In the genomic region with DNA sequence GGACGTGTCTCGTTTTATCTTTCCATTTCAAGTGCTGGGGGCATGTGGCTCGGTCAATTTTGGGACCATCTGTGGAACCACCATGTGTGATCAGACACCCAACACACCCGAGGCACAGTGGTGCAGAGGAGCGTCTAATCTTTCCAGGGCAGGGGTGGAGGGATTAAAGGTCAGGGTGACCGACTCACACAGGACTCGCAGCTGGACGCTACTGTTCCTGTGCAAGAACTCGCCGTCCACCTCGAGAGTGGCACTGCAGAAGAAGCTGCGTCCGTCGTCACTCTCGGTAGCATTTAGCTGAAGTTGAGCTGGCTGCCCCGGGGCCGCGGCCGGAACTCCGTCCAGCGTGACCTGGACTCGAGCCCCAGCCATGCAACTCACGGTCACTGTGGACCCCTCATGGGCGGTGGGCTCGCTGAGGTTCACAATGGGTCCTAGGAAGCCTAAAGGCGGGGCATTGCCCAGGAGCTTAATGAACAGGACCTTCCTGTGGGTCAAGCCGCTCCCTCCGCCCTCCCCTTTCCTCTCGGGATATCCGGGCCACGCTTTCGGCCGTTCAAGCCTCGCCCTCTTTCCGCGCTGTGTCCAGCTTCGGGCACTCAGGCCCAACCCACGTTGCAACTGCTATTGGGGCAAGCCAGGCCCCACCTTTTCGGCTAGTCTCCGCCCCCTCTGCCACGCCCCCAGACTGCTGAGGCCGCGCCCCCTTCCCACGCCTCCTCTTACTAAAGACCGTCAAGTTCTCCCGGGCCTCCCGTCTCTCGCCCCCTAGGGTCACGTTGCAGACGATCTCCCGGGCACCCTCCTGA, we compare ENCODE assay signal across 1 cellular context.
TF ChIP-seq lines count a peak whose summit lies in the region.

No MANE protein-coding gene starts in this region.

TF ChIP-seq in K562, 482 proteins besides CTCF, POLR2A, EP300 and RAD21 (continued from another document and continues in another):
- TF ChIP-seq, protein P1, sequence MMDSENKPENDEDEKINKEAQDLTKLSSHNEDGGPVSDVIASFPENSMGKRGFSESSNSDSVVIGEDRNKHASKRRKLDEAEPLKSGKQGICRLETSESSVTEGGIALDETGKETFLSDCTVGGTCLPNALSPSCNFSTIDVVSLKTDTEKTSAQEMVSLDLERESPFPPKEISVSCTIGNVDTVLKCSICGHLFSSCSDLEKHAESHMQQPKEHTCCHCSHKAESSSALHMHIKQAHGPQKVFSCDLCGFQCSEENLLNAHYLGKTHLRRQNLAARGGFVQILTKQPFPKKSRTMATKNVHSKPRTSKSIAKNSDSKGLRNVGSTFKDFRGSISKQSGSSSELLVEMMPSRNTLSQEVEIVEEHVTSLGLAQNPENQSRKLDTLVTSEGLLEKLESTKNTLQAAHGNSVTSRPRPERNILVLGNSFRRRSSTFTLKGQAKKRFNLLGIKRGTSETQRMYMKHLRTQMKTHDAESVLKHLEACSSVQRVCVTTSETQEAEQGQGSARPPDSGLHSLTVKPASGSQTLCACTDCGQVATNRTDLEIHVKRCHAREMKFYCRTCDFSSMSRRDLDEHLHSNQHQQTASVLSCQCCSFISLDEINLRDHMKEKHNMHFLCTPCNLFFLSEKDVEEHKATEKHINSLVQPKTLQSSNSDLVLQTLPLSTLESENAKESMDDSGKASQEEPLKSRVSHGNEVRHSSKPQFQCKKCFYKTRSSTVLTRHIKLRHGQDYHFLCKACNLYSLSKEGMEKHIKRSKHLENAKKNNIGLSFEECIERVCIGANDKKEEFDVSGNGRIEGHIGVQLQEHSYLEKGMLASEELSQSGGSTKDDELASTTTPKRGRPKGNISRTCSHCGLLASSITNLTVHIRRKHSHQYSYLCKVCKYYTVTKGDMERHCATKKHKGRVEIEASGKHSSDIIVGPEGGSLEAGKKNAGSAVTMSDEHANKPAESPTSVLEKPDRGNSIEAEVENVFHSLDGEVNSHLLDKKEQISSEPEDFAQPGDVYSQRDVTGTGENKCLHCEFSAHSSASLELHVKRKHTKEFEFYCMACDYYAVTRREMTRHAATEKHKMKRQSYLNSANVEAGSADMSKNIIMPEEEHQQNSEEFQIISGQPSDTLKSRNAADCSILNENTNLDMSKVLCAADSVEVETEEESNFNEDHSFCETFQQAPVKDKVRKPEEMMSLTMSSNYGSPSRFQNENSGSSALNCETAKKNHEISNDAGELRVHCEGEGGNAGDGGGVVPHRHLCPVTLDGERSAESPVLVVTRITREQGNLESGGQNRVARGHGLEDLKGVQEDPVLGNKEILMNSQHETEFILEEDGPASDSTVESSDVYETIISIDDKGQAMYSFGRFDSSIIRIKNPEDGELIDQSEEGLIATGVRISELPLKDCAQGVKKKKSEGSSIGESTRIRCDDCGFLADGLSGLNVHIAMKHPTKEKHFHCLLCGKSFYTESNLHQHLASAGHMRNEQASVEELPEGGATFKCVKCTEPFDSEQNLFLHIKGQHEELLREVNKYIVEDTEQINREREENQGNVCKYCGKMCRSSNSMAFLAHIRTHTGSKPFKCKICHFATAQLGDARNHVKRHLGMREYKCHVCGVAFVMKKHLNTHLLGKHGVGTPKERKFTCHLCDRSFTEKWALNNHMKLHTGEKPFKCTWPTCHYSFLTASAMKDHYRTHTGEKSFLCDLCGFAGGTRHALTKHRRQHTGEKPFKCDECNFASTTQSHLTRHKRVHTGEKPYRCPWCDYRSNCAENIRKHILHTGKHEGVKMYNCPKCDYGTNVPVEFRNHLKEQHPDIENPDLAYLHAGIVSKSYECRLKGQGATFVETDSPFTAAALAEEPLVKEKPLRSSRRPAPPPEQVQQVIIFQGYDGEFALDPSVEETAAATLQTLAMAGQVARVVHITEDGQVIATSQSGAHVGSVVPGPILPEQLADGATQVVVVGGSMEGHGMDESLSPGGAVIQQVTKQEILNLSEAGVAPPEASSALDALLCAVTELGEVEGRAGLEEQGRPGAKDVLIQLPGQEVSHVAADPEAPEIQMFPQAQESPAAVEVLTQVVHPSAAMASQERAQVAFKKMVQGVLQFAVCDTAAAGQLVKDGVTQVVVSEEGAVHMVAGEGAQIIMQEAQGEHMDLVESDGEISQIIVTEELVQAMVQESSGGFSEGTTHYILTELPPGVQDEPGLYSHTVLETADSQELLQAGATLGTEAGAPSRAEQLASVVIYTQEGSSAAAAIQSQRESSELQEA (IDR thresholded peaks at IDR 0.05; ENCODE audit: low read depth) = no peak
- TF ChIP-seq CHD4 (IDR thresholded peaks at IDR 0.05; ENCODE audit: insufficient read depth, insufficient replicate concordance, low read depth, low read length, poor library complexity, severe bottlenecking) (no peak), DPF2 (IDR thresholded peaks at IDR 0.05) (peak; percentile 20; the same call in 1 of the 2 replicates), SMARCE1 (IDR thresholded peaks at IDR 0.05) (no peak; the same call in 1 of the 2 replicates), POLR2G (IDR thresholded peaks at IDR 0.05; ENCODE audit: low read depth, low read length) (peak; percentile 83), KAT2B (IDR thresholded peaks at IDR 0.05; ENCODE audit: low read depth, low read length) (no peak), POLR2H (tag; IDR thresholded peaks at IDR 0.05; ENCODE audit: low read depth) (no peak; the same call in 1 of the 2 replicates), JUND (IDR thresholded peaks at IDR 0.05; ENCODE audit: borderline replicate concordance, low read depth, low read length) (0 out of 2 replicates have a peak, but pooled peaks have one; percentile 2), JUND (tag; IDR thresholded peaks at IDR 0.05; ENCODE audit: borderline replicate concordance, low read depth, low read length) (peak; percentile 21; the same call in 1 of the 3 replicates), KDM5B (IDR thresholded peaks at IDR 0.05; ENCODE audit: insufficient replicate concordance, low read depth, low read length) (peak; percentile 69), GTF2A2 (tag; IDR thresholded peaks at IDR 0.05) (no peak), ZNF561 (CRISPR knock-in tag; conservative IDR thresholded peaks at IDR 0.05) (no peak), TEAD1 (CRISPR knock-in tag; IDR thresholded peaks at IDR 0.05) (no peak), GTF2F1 (IDR thresholded peaks at IDR 0.05; ENCODE audit: low read depth, low read length) (no peak), HDAC6 (IDR thresholded peaks at IDR 0.05; ENCODE audit: low read depth, low read length) (no peak), KDM2B (CRISPR knock-in tag; IDR thresholded peaks at IDR 0.05) (no peak), NUFIP1 (IDR thresholded peaks at IDR 0.05; ENCODE audit: partially characterized antibody) (no peak)
- TF ChIP-seq, protein P2, sequence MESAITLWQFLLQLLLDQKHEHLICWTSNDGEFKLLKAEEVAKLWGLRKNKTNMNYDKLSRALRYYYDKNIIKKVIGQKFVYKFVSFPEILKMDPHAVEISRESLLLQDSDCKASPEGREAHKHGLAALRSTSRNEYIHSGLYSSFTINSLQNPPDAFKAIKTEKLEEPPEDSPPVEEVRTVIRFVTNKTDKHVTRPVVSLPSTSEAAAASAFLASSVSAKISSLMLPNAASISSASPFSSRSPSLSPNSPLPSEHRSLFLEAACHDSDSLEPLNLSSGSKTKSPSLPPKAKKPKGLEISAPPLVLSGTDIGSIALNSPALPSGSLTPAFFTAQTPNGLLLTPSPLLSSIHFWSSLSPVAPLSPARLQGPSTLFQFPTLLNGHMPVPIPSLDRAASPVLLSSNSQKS (CRISPR knock-in tag; IDR thresholded peaks at IDR 0.05) = no peak
- TF ChIP-seq, protein P3, sequence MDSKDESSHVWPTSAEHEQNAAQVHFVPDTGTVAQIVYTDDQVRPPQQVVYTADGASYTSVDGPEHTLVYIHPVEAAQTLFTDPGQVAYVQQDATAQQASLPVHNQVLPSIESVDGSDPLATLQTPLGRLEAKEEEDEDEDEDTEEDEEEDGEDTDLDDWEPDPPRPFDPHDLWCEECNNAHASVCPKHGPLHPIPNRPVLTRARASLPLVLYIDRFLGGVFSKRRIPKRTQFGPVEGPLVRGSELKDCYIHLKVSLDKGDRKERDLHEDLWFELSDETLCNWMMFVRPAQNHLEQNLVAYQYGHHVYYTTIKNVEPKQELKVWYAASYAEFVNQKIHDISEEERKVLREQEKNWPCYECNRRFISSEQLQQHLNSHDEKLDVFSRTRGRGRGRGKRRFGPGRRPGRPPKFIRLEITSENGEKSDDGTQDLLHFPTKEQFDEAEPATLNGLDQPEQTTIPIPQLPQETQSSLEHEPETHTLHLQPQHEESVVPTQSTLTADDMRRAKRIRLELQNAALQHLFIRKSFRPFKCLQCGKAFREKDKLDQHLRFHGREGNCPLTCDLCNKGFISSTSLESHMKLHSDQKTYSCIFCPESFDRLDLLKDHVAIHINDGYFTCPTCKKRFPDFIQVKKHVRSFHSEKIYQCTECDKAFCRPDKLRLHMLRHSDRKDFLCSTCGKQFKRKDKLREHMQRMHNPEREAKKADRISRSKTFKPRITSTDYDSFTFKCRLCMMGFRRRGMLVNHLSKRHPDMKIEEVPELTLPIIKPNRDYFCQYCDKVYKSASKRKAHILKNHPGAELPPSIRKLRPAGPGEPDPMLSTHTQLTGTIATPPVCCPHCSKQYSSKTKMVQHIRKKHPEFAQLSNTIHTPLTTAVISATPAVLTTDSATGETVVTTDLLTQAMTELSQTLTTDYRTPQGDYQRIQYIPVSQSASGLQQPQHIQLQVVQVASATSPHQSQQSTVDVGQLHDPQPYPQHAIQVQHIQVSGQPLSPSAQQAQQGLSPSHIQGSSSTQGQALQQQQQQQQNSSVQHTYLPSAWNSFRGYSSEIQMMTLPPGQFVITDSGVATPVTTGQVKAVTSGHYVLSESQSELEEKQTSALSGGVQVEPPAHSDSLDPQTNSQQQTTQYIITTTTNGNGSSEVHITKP (IDR thresholded peaks at IDR 0.05; ENCODE audit: partially characterized antibody) = peak; percentile 75
- TF ChIP-seq, protein P4, sequence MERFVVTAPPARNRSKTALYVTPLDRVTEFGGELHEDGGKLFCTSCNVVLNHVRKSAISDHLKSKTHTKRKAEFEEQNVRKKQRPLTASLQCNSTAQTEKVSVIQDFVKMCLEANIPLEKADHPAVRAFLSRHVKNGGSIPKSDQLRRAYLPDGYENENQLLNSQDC (CRISPR knock-in tag; IDR thresholded peaks at IDR 0.05) = no peak
- TF ChIP-seq, protein P5, sequence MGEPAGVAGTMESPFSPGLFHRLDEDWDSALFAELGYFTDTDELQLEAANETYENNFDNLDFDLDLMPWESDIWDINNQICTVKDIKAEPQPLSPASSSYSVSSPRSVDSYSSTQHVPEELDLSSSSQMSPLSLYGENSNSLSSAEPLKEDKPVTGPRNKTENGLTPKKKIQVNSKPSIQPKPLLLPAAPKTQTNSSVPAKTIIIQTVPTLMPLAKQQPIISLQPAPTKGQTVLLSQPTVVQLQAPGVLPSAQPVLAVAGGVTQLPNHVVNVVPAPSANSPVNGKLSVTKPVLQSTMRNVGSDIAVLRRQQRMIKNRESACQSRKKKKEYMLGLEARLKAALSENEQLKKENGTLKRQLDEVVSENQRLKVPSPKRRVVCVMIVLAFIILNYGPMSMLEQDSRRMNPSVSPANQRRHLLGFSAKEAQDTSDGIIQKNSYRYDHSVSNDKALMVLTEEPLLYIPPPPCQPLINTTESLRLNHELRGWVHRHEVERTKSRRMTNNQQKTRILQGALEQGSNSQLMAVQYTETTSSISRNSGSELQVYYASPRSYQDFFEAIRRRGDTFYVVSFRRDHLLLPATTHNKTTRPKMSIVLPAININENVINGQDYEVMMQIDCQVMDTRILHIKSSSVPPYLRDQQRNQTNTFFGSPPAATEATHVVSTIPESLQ (CRISPR knock-in tag; IDR thresholded peaks at IDR 0.05) = 0 out of 2 replicates have a peak, but pooled peaks have one; percentile 65
- TF ChIP-seq, protein P6, sequence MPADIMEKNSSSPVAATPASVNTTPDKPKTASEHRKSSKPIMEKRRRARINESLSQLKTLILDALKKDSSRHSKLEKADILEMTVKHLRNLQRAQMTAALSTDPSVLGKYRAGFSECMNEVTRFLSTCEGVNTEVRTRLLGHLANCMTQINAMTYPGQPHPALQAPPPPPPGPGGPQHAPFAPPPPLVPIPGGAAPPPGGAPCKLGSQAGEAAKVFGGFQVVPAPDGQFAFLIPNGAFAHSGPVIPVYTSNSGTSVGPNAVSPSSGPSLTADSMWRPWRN (IDR thresholded peaks at IDR 0.05; ENCODE audit: low read depth) = no peak
- TF ChIP-seq, protein P7, sequence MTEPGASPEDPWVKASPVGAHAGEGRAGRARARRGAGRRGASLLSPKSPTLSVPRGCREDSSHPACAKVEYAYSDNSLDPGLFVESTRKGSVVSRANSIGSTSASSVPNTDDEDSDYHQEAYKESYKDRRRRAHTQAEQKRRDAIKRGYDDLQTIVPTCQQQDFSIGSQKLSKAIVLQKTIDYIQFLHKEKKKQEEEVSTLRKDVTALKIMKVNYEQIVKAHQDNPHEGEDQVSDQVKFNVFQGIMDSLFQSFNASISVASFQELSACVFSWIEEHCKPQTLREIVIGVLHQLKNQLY (CRISPR knock-in tag; conservative IDR thresholded peaks at IDR 0.05) = no peak
- TF ChIP-seq, protein P8, sequence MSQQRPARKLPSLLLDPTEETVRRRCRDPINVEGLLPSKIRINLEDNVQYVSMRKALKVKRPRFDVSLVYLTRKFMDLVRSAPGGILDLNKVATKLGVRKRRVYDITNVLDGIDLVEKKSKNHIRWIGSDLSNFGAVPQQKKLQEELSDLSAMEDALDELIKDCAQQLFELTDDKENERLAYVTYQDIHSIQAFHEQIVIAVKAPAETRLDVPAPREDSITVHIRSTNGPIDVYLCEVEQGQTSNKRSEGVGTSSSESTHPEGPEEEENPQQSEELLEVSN (IDR thresholded peaks at IDR 0.05; ENCODE audit: borderline replicate concordance in 1 of 2, extremely low read depth in 1 of 2, insufficient read depth in 1 of 2, insufficient read length in 1 of 2, low read depth in 1 of 2, low read length in 1 of 2, poor library complexity in 1 of 2, severe bottlenecking in 1 of 2) = peak in 1 of 2 experiments; percentile 39
- TF ChIP-seq, protein P9, sequence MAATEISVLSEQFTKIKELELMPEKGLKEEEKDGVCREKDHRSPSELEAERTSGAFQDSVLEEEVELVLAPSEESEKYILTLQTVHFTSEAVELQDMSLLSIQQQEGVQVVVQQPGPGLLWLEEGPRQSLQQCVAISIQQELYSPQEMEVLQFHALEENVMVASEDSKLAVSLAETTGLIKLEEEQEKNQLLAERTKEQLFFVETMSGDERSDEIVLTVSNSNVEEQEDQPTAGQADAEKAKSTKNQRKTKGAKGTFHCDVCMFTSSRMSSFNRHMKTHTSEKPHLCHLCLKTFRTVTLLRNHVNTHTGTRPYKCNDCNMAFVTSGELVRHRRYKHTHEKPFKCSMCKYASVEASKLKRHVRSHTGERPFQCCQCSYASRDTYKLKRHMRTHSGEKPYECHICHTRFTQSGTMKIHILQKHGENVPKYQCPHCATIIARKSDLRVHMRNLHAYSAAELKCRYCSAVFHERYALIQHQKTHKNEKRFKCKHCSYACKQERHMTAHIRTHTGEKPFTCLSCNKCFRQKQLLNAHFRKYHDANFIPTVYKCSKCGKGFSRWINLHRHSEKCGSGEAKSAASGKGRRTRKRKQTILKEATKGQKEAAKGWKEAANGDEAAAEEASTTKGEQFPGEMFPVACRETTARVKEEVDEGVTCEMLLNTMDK (IDR thresholded peaks at IDR 0.05; ENCODE audit: borderline replicate concordance, insufficient read depth, low read depth, low read length, poor library complexity, severe bottlenecking) = peak; percentile 24
- TF ChIP-seq, protein P10, sequence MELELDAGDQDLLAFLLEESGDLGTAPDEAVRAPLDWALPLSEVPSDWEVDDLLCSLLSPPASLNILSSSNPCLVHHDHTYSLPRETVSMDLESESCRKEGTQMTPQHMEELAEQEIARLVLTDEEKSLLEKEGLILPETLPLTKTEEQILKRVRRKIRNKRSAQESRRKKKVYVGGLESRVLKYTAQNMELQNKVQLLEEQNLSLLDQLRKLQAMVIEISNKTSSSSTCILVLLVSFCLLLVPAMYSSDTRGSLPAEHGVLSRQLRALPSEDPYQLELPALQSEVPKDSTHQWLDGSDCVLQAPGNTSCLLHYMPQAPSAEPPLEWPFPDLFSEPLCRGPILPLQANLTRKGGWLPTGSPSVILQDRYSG (tag; conservative IDR thresholded peaks at IDR 0.05; ENCODE audit: low read depth) = no peak
